Comparison of ENCODE assay signal across 10 cellular contexts in the genomic region with DNA sequence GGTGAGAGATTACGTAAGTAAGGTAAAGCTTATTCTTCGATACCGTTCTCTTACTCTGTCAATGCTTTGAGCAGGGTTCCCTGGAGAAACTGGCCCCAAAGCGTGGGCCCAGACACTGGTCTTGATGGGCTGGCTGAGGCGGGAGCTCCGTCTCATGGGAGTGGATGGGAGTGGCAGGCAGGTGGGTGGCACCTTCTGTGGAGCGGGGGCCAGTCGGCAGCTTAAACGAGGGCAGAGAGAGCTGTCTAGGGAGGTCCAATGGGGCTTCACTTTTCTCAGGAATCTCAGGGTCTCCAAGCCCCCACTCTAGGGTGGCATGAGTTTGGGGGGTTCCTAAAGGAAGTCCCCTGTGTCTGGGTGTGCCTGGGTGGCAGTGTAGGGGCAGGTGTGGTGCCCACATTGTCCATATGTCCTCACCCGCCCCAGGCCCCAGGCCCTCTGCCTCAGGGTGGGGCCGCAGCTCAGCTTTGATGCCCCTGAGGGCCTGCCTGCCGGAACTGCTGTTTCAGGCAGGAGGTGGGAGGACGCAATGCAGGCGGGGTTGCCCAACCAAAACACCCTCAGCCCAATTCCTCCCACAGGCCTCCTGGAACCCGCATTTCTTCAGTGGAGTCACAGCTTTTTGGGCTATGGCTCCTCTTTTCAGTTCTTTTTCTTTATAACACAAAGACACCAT. TPM values are rescaled to one million over a fixed set of nuclear protein-coding genes. Genes with fewer than 3 reads are reported as not detected.
DNase-seq lines count a peak whose midpoint lies in the region; ATAC-seq and TF ChIP-seq lines count a peak whose summit lies in the region.
"Had no signal": no experiment of that assay in that cellular context is flagged by ENCODE, and none has a peak within 500 bp of the region (broad histone marks: within the 10 kb centered on the region; RNA-seq: fewer than 3 reads in every experiment).

No MANE protein-coding gene starts in this region.

- no peak for ATAC-seq in GM23338
- ATAC-seq in memory B cell (ENCODE audit: low read depth), result no peak
- ATAC-seq in left lung, result no peak

- H3K4me1 ChIP-seq in ACC112 (ENCODE audit: control insufficient read depth, insufficient read depth, low read length, unreplicated experiment) (peaks cover 38% of the 10 kb centered on the region), GM23338 (ENCODE audit: insufficient read depth) (no peaks in the 10 kb centered on the region), SJCRH30 (peaks cover 85% of the 10 kb centered on the region), left lung (peaks cover 12 to 47% of the 10 kb centered on the region in 2 donors)

- intact Hi-C loops in left lung (cut with DNase I), result no loop called here

- H3K4me1 Mint-ChIP-seq in GM23338 (peaks cover 14% of the 10 kb centered on the region), memory B cell (peaks cover 8% of the 10 kb centered on the region)

- TF ChIP-seq CTCF in GM23338 (conservative IDR thresholded peaks at IDR 0.05; ENCODE audit: low read depth in 2 of 2) (no peak), left lung (IDR thresholded peaks at IDR 0.05) (no peak)

- H3K27ac Mint-ChIP-seq in GM23338 (no peak overlapping the region), memory B cell (peak overlapping the region; percentile 93)

- H2AFZ ChIP-seq in ACC112 (ENCODE audit: low read length, unreplicated experiment) (peak overlapping the region; percentile 12), GM23338 (peak overlapping the region; percentile 28; the same call in 1 of the 2 replicates)

- H3K9me3 ChIP-seq in SJCRH30 (replicated peaks) (no peaks in the 10 kb centered on the region), left lung (no peaks in the 10 kb centered on the region)

- peak overlapping the region; percentile 62 for H3K27ac ChIP-seq in ACC112 (ENCODE audit: low read depth, low read length)
- no peak overlapping the region for H3K27ac ChIP-seq in GM23338 (ENCODE audit: low read depth)
- H3K27ac ChIP-seq in SJCRH30, result no peak overlapping the region
- H3K27ac ChIP-seq in left lung, result peak overlapping the region in 1 of 2 donors; percentile 80

- no peaks in the 10 kb centered on the region for H3K9me3 Mint-ChIP-seq in GM23338
- H3K9me3 Mint-ChIP-seq in memory B cell, result no peaks in the 10 kb centered on the region

- no peak overlapping the region for H3K4me2 ChIP-seq in GM23338

- H3K79me2 ChIP-seq in ACC112 (ENCODE audit: control insufficient read depth, insufficient read depth, low read length, unreplicated experiment), result no peaks in the 10 kb centered on the region
- H3K79me2 ChIP-seq in GM23338 (replicated peaks; ENCODE audit: insufficient read depth), result no peaks in the 10 kb centered on the region

- H3F3A ChIP-seq in GM23338 (replicated peaks; ENCODE audit: low read depth), result no peaks in the 10 kb centered on the region

- H4K20me1 ChIP-seq in GM23338 (replicated peaks; ENCODE audit: insufficient read depth), result no peaks in the 10 kb centered on the region

- H3K36me3 ChIP-seq in ACC112 (ENCODE audit: insufficient read depth, low read length) (no peaks in the 10 kb centered on the region), GM23338 (ENCODE audit: insufficient read depth) (no peaks in the 10 kb centered on the region), SJCRH30 (no peaks in the 10 kb centered on the region), left lung (no peaks in the 10 kb centered on the region)

- DNase-seq in GM23338 (ENCODE audit: low spot score) (no peak), SW480 (ENCODE audit: low spot score) (peak; percentile 63), memory B cell (ENCODE audit: low spot score in 2 of 2) (no peak), dedifferentiated amniotic fluid mesenchymal stem cell (ENCODE audit: extremely low spot score) (no peak), SJCRH30 (no peak), NCI-H446 treated with DMSO at 0.1 percent for 48 hours (lab: John Stamatoyannopoulos, UW) (no peak), left lung (no peak)
- DNase-seq: NCI-H524 treated with DMSO at 0.1 percent for 48 hours, SW 1271 had no signal

- H3K36me3 Mint-ChIP-seq in GM23338 (ENCODE audit: low read depth) (no peaks in the 10 kb centered on the region), memory B cell (no peaks in the 10 kb centered on the region)

- H3K27me3 Mint-ChIP-seq in GM23338 (ENCODE audit: insufficient read depth, low read depth, poor library complexity), result peaks cover 9% of the 10 kb centered on the region
- peaks cover 3% of the 10 kb centered on the region for H3K27me3 Mint-ChIP-seq in memory B cell

- H3K4me3 ChIP-seq in ACC112 (ENCODE audit: low read depth, low read length), result no peak overlapping the region
- H3K4me3 ChIP-seq in GM23338, result no peak overlapping the region
- H3K4me3 ChIP-seq in SJCRH30, result no peak overlapping the region
- H3K4me3 ChIP-seq in left lung, result no peak overlapping the region

- H3K9me2 ChIP-seq in GM23338 (ENCODE audit: insufficient read depth), result no peaks in the 10 kb centered on the region

- H3K27me3 ChIP-seq in ACC112 (ENCODE audit: insufficient read depth, low read length), result no peaks in the 10 kb centered on the region
- H3K27me3 ChIP-seq in GM23338 (ENCODE audit: insufficient read depth), result no peaks in the 10 kb centered on the region
- no peaks in the 10 kb centered on the region for H3K27me3 ChIP-seq in SJCRH30
- no peaks in the 10 kb centered on the region for H3K27me3 ChIP-seq in left lung

- H3K4me3 Mint-ChIP-seq in GM23338 (no peak overlapping the region), memory B cell (peak overlapping the region; percentile 24)

TF ChIP-seq in GM23338, 12 proteins besides CTCF, POLR2A, EP300 and RAD21 (continues in another document):
- TF ChIP-seq EZH2phosphoT487 (IDR thresholded peaks at IDR 0.05; ENCODE audit: unreplicated experiment), result no peak
- no peak for TF ChIP-seq ZNF331 (CRISPR knock-in tag; IDR thresholded peaks at IDR 0.05; ENCODE audit: low read depth)
- no peak for TF ChIP-seq NANOG (IDR thresholded peaks at IDR 0.05; ENCODE audit: borderline replicate concordance)
- no peak for TF ChIP-seq JUNB (IDR thresholded peaks at IDR 0.05; ENCODE audit: unreplicated experiment)
- TF ChIP-seq CREB1 (CRISPR knock-in tag; IDR thresholded peaks at IDR 0.05; ENCODE audit: low read depth), result no peak
- no peak for TF ChIP-seq POLR2AphosphoS5 (IDR thresholded peaks at IDR 0.05; ENCODE audit: low read depth)
- TF ChIP-seq ZNF114 (CRISPR knock-in tag; IDR thresholded peaks at IDR 0.05), result no peak
- TF ChIP-seq ETS1 (IDR thresholded peaks at IDR 0.05), result no peak
- no peak for TF ChIP-seq EZH2 (IDR thresholded peaks at IDR 0.05; ENCODE audit: low read depth, unreplicated experiment)
- no peak for TF ChIP-seq STAT1 (IDR thresholded peaks at IDR 0.05; ENCODE audit: unreplicated experiment)
- no peak for TF ChIP-seq REST (IDR thresholded peaks at IDR 0.05; ENCODE audit: unreplicated experiment)

RNA-seq across cellular contexts. Expression of gene FOSL2, which starts 32.5 kb away (rescaled TPM):
- total RNA-seq in GM23338 (2014; rRNA removed; shearing (Covaris generic)), result 2.3 and 4.3 TPM in 2 replicates
- 0.60 and 0.61 TPM in 2 replicates for polyA plus RNA-seq in GM23338 (2016; fragmentation: Nextera tagmentation; extraction: Ambion mirVana)
- 30.0 and 30.7 TPM in 2 replicates for total RNA-seq in SJCRH30 (2014; rRNA removed; shearing (Covaris generic))
- 100 to 1,000 TPM in 1 of 2 donors, 10 to 100 TPM in 1; 83.4 to 114 TPM for total RNA-seq in left lung
